8 cellular contexts compared by ENCODE assay signal in genomic region chr6:151475653-151476523, GRCh38. TPM values are rescaled to one million over a fixed set of nuclear protein-coding genes. Genes with fewer than 3 reads are reported as not detected.
DNase-seq lines count a peak whose midpoint lies in the region; ATAC-seq and TF ChIP-seq lines count a peak whose summit lies in the region.

No MANE protein-coding gene starts in this region.

- no peaks in the 10 kb centered on the region for H3K27me3 ChIP-seq in CD4-positive, alpha-beta memory T cell (ENCODE audit: insufficient read depth, low read length)
- H3K27me3 ChIP-seq in SK-N-SH (ENCODE audit: insufficient read depth) (no peaks in the 10 kb centered on the region), liver (ENCODE audit: control insufficient read depth in 4 of 4, insufficient read depth in 4 of 4, low read length in 3 of 4) (no peaks in the 10 kb centered on the region)

- CTCF ChIA-PET in CD4-positive, alpha-beta memory T cell (lab: Charles Lee; ENCODE audit: partially characterized antibody) = interaction anchor here (0.6 to 5.3 kb wide), 12 partner anchors 10 to 461 kb away, joined by 3 to 42 read pairs (median 4); partner anchors contain the start of gene RMND1
- CTCF ChIA-PET in SK-N-SH (lab: Yijun Ruan, JAX) = interaction anchor here (0.7 to 1.2 kb wide), 8 partner anchors 9 to 70 kb away, joined by 3 to 5 read pairs (median 4); no protein-coding TSS in a partner anchor

- H3K4me1 Mint-ChIP-seq in CD4-positive, alpha-beta memory T cell = peaks cover 7 to 8% (median 8%) of the 10 kb centered on the region in 4 donors

- peak; percentile 41 to 57 (median 52) for DNase-seq in CD4-positive, alpha-beta memory T cell
- peak; percentile 56 for DNase-seq in SK-N-SH
- peak; percentile 68 to 75 for DNase-seq in cardiac fibroblast (ENCODE audit: low read depth in 2 of 2)
- DNase-seq in superior temporal gyrus (ENCODE audit: extremely low spot score) = peak; percentile 81
- no peak for DNase-seq in GM19240 (ENCODE audit: insufficient read length, low spot score)

- TF ChIP-seq EP300 in Ishikawa (IDR thresholded peaks at IDR 0.05; ENCODE audit: borderline replicate concordance) = no peak
- TF ChIP-seq EP300 in SK-N-SH (IDR thresholded peaks at IDR 0.05; ENCODE audit: borderline replicate concordance in 1 of 2, low read depth in 1 of 2, low read length in 1 of 2) = no peak

- H3K9me2 ChIP-seq in SK-N-SH = no peaks in the 10 kb centered on the region

- H3K9me3 Mint-ChIP-seq in CD4-positive, alpha-beta memory T cell = no peaks in the 10 kb centered on the region

- no peaks in the 10 kb centered on the region for H3K9me3 ChIP-seq in CD4-positive, alpha-beta memory T cell (ENCODE audit: control insufficient read depth in 1 of 2, low read length in 2 of 2)
- H3K9me3 ChIP-seq in SK-N-SH (no peaks in the 10 kb centered on the region), liver (ENCODE audit: control insufficient read depth in 4 of 4, low read length in 3 of 4) (no peaks in the 10 kb centered on the region)

- TF ChIP-seq RAD21 in Ishikawa (IDR thresholded peaks at IDR 0.05; ENCODE audit: low read depth) = peak; percentile 67
- peak; percentile 67 for TF ChIP-seq RAD21 in SK-N-SH (IDR thresholded peaks at IDR 0.05; ENCODE audit: low read length)
- TF ChIP-seq RAD21 in liver (IDR thresholded peaks at IDR 0.05) = peak; percentile 85 to 87

- H3K9ac ChIP-seq in SK-N-SH (no peak overlapping the region), liver (ENCODE audit: low read depth in 1 of 2, low read length in 2 of 2) (no peak overlapping the region)

- POLR2A ChIA-PET in CD4-positive, alpha-beta memory T cell (lab: Charles Lee; ENCODE audit: partially characterized antibody) = interaction anchor here (0.8 to 1.1 kb wide), 2 partner anchors 70 to 86 kb away, joined by 3 read pairs; no protein-coding TSS in a partner anchor
- POLR2A ChIA-PET in SK-N-SH (lab: Yijun Ruan, JAX) = no interaction called here

- no peak overlapping the region for H3K4me3 ChIP-seq in CD4-positive, alpha-beta memory T cell (ENCODE audit: low read length in 2 of 2)
- peak overlapping the region in 1 of 2 experiments; percentile 14; a peak in 1 of 4 replicates for H3K4me3 ChIP-seq in SK-N-SH (ENCODE audit: low read depth in 2 of 2, low read length in 1 of 2)
- peak overlapping the region in 1 of 2 donors; percentile 14 for H3K4me3 ChIP-seq in cardiac fibroblast (replicated peaks in 1 of 2; ENCODE audit: low read depth in 2 of 2, low read length in 2 of 2)
- peak overlapping the region in 2 of 3 donors; percentile 11 to 24 for H3K4me3 ChIP-seq in liver (ENCODE audit: low read depth in 1 of 3, low read length in 3 of 3)

- no peaks in the 10 kb centered on the region for H3K36me3 Mint-ChIP-seq in CD4-positive, alpha-beta memory T cell

- H3K27ac ChIP-seq in CD4-positive, alpha-beta memory T cell (ENCODE audit: low read depth, low read length) = no peak overlapping the region
- H3K27ac ChIP-seq in SK-N-SH (ENCODE audit: low read depth in 2 of 2, low read length in 1 of 2) (no peak overlapping the region), liver (ENCODE audit: low read depth in 1 of 2, low read length in 2 of 2) (no peak overlapping the region)

- H4K20me1 ChIP-seq in SK-N-SH (ENCODE audit: insufficient read depth) = no peaks in the 10 kb centered on the region

- H3K4me1 ChIP-seq in CD4-positive, alpha-beta memory T cell (ENCODE audit: insufficient read depth, low read length) = peaks cover 9% of the 10 kb centered on the region
- no peaks in the 10 kb centered on the region for H3K4me1 ChIP-seq in SK-N-SH (ENCODE audit: control insufficient read depth in 1 of 2, insufficient read depth in 2 of 2, low read depth in 1 of 2, low read length in 1 of 2)
- H3K4me1 ChIP-seq in liver (ENCODE audit: control insufficient read depth in 4 of 4, insufficient read depth in 4 of 4, low read length in 3 of 4) = peaks cover 0 to 3% (median 1%) of the 10 kb centered on the region in 4 donors

- peak overlapping the region in 5 of 8 donors; percentile 2 to 53 (median 20) for H3K4me3 Mint-ChIP-seq in CD4-positive, alpha-beta memory T cell

- H3K36me3 ChIP-seq in CD4-positive, alpha-beta memory T cell (ENCODE audit: insufficient read depth, low read length) = no peaks in the 10 kb centered on the region
- no peaks in the 10 kb centered on the region for H3K36me3 ChIP-seq in SK-N-SH (replicated peaks in 1 of 2; ENCODE audit: control insufficient read depth in 1 of 2, insufficient read depth in 2 of 2, low read length in 1 of 2)
- H3K36me3 ChIP-seq in liver (ENCODE audit: control insufficient read depth in 4 of 4, insufficient read depth in 3 of 4, low read depth in 1 of 4, low read length in 3 of 4) = no peaks in the 10 kb centered on the region

- H3K79me2 ChIP-seq in SK-N-SH (ENCODE audit: insufficient read depth) = no peaks in the 10 kb centered on the region

- peak; percentile 51 for ATAC-seq in GM18868 (IDR thresholded peaks at IDR 0.05; ENCODE audit: unreplicated experiment)

- H3K27me3 Mint-ChIP-seq in CD4-positive, alpha-beta memory T cell = no peaks in the 10 kb centered on the region

- intact Hi-C loops in CD4-positive, alpha-beta memory T cell (cut with micrococcal nuclease) = loop anchor here (1.0 to 5.0 kb wide), 6 partner anchors 35 to 584 kb away; no protein-coding TSS in a partner anchor

- TF ChIP-seq CTCF in SK-N-SH (IDR thresholded peaks at IDR 0.05) (peak; percentile 81), cardiac fibroblast (IDR thresholded peaks at IDR 0.05; ENCODE audit: low read depth, low read length) (peak; percentile 62), liver (IDR thresholded peaks at IDR 0.05; ENCODE audit: low read depth, low read length, missing input control) (peak; percentile 73)

- 53% methylated on average over 16 of the region's 16 CpGs for WGBS in SK-N-SH (ENCODE audit: low lambda C conversion rate)
- 31% methylated on average over 16 of the region's 16 CpGs for WGBS in liver

- peaks cover 4% of the 10 kb centered on the region for H3F3A ChIP-seq in SK-N-SH (replicated peaks; ENCODE audit: insufficient read depth)

- no peak overlapping the region for H2AFZ ChIP-seq in SK-N-SH (ENCODE audit: low read depth)

- H3K27ac Mint-ChIP-seq in CD4-positive, alpha-beta memory T cell = peak overlapping the region in 1 of 7 donors; percentile 42

- no peak overlapping the region for H3K4me2 ChIP-seq in SK-N-SH

TF ChIP-seq in Ishikawa, 13 proteins besides CTCF, POLR2A, EP300 and RAD21:
- TF ChIP-seq, protein P1, sequence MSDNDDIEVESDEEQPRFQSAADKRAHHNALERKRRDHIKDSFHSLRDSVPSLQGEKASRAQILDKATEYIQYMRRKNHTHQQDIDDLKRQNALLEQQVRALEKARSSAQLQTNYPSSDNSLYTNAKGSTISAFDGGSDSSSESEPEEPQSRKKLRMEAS (IDR thresholded peaks at IDR 0.05) = peak; percentile 27; the same call in 1 of the 2 replicates
- TF ChIP-seq EGR1 (IDR thresholded peaks at IDR 0.05) = no peak

TF ChIP-seq in SK-N-SH, 30 proteins besides CTCF, POLR2A, EP300 and RAD21 (continues in another document):
- TF ChIP-seq TCF12 (IDR thresholded peaks at IDR 0.05) (no peak), NRF1 (IDR thresholded peaks at IDR 0.05; ENCODE audit: low read depth, low read length) (no peak), EZH2phosphoT487 (IDR thresholded peaks at IDR 0.05; ENCODE audit: borderline replicate concordance, low read depth) (no peak), MEF2A (IDR thresholded peaks at IDR 0.05; ENCODE audit: borderline replicate concordance, low read depth) (no peak), SMC3 (IDR thresholded peaks at IDR 0.05; ENCODE audit: low read depth, low read length) (no peak; the same call in 1 of the 2 replicates), RXRA (IDR thresholded peaks at IDR 0.05; ENCODE audit: borderline replicate concordance, low read depth) (no peak), MXI1 (IDR thresholded peaks at IDR 0.05; ENCODE audit: low read depth, low read length) (no peak), JUND (IDR thresholded peaks at IDR 0.05) (no peak), YY1 (IDR thresholded peaks at IDR 0.05; ENCODE audit: low read depth) (no peak), CHD2 (IDR thresholded peaks at IDR 0.05; ENCODE audit: low read length, partially characterized antibody) (no peak), GATA2 (CRISPR knock-in tag; IDR thresholded peaks at IDR 0.05) (no peak)

TF ChIP-seq in liver, 16 proteins besides CTCF, POLR2A, EP300 and RAD21 (continues in another document):
- TF ChIP-seq, protein P2, sequence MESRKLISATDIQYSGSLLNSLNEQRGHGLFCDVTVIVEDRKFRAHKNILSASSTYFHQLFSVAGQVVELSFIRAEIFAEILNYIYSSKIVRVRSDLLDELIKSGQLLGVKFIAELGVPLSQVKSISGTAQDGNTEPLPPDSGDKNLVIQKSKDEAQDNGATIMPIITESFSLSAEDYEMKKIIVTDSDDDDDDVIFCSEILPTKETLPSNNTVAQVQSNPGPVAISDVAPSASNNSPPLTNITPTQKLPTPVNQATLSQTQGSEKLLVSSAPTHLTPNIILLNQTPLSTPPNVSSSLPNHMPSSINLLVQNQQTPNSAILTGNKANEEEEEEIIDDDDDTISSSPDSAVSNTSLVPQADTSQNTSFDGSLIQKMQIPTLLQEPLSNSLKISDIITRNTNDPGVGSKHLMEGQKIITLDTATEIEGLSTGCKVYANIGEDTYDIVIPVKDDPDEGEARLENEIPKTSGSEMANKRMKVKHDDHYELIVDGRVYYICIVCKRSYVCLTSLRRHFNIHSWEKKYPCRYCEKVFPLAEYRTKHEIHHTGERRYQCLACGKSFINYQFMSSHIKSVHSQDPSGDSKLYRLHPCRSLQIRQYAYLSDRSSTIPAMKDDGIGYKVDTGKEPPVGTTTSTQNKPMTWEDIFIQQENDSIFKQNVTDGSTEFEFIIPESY (IDR thresholded peaks at IDR 0.05) = no peak
- TF ChIP-seq HNF4A (conservative IDR thresholded peaks at IDR 0.05) (no peak), FOXA1 (IDR thresholded peaks at IDR 0.05) (no peak), RXRA (IDR thresholded peaks at IDR 0.05) (peak in 1 of 2 donors; percentile 20), NR2F2 (IDR thresholded peaks at IDR 0.05) (peak; percentile 37), YY1 (IDR thresholded peaks at IDR 0.05) (no peak)

RNA-seq across cellular contexts. Expression of gene CCDC170, which starts 17.9 kb away (rescaled TPM):
- under 1 TPM in 1 of 2 experiments, not detected in 1; 0.23 TPM for total RNA-seq in CD4-positive, alpha-beta memory T cell
- under 1 TPM in 1 of 2 donors, not detected in 1; 0.11 TPM for polyA plus RNA-seq in CD4-positive, alpha-beta memory T cell
- not detected in 2 replicates for polyA plus RNA-seq in SK-N-SH (2012; rRNA removed)
- polyA plus RNA-seq in SK-N-SH (2012; cell fraction: cytosol; rRNA removed) = not detected in 2 replicates
- polyA plus RNA-seq in SK-N-SH (2012; cell fraction: nucleus; rRNA removed) = not detected in 2 replicates
- total RNA-seq in liver = under 1 TPM; 0.37 to 0.59 TPM
- polyA plus RNA-seq in liver = under 1 TPM; 0.38 to 0.53 TPM

RNA-seq across cellular contexts. Expression of gene RMND1, which starts 24.0 kb away (rescaled TPM):
- 10 to 100 TPM; 17.0 to 17.5 TPM for total RNA-seq in CD4-positive, alpha-beta memory T cell
- polyA plus RNA-seq in CD4-positive, alpha-beta memory T cell = 10 to 100 TPM in 1 of 2 donors, 1 to 10 TPM in 1; 6.3 to 13.1 TPM
- polyA plus RNA-seq in SK-N-SH (2012; rRNA removed) (14.8 and 17.9 TPM in 2 replicates), liver (10 to 100 TPM; 13.2 to 14.6 TPM)
- 21.2 and 23.7 TPM in 2 replicates for polyA plus RNA-seq in SK-N-SH (2012; cell fraction: cytosol; rRNA removed)
- polyA plus RNA-seq in SK-N-SH (2012; cell fraction: nucleus; rRNA removed) = 11.6 and 15.4 TPM in 2 replicates
- total RNA-seq in liver = 10 to 100 TPM; 21.6 to 22.6 TPM

Comparison
In these comparisons a context has a peak if more than half of its experiments do, and no peak if none do; other contexts are left out.
1. H3K4me3 ChIP-seq: peak in liver (2 of 3); none in CD4-positive, alpha-beta memory T cell (0 of 2).
2. Peak in every context shown above with its lines, with median percentiles within 50 percentile points of each other: CTCF ChIP-seq.